In genomic region chr3:62554264-62554799, GRCh38 we compare ENCODE assay signal across 11 cellular contexts.
DNase-seq lines count a peak whose midpoint lies in the region; ATAC-seq and TF ChIP-seq lines count a peak whose summit lies in the region.
"Had no signal": no experiment of that assay in that cellular context is flagged by ENCODE, and none has a peak within 500 bp of the region (broad histone marks: within the 10 kb centered on the region; RNA-seq: fewer than 3 reads in every experiment).

No MANE protein-coding gene starts in this region.

- intact Hi-C loops in Panc1 (cut with micrococcal nuclease; ENCODE audit: unreplicated experiment) = no loop called here

- POLR2A ChIA-PET in AG04449 (lab: Yijun Ruan, JAX) (no interaction called here), Panc1 (lab: Charles Lee) (no interaction called here)

- no peak for TF ChIP-seq POLR2A in suprapubic skin (IDR thresholded peaks at IDR 0.05)

- BruUV-seq in Panc1 (replicated peaks; lab: Mats Ljungman, UMichigan) = no TSS peak

- TF ChIP-seq EP300 in suprapubic skin (IDR thresholded peaks at IDR 0.05) = no peak

- no peaks in the 10 kb centered on the region for H3K36me3 ChIP-seq in Panc1 (ENCODE audit: control insufficient read depth, insufficient read depth, low read length)
- no peaks in the 10 kb centered on the region for H3K36me3 ChIP-seq in suprapubic skin

- H3K4me1 ChIP-seq in Panc1 (ENCODE audit: control insufficient read depth, insufficient read depth, low read length) (no peaks in the 10 kb centered on the region), suprapubic skin (no peaks in the 10 kb centered on the region)

- no peak for DNase-seq in AG04449 (ENCODE audit: low read depth, low spot score)
- no peak for DNase-seq in Panc1 (ENCODE audit: low read depth, low spot score)
- DNase-seq in fibroblast of pulmonary artery (ENCODE audit: low read depth) = no peak
- DNase-seq in NOMO-1 treated with dmso at 0.1 percent for 144 hours (lab: John Stamatoyannopoulos, UW; ENCODE audit: unreplicated experiment) = no peak
- no peak for DNase-seq in suprapubic skin (ENCODE audit: low spot score in 2 of 2)
- no peak for DNase-seq in midbrain (lab: John Stamatoyannopoulos, UW)
- DNase-seq: activated CD8-positive, alpha-beta memory T cell treated with anti-CD3 and anti-CD28 coated beads for 24 hours; DMS153; erythroblast had no signal

- H3K27ac ChIP-seq in Panc1 (ENCODE audit: low read length) (no peak overlapping the region), suprapubic skin (no peak overlapping the region)

- WGBS in suprapubic skin = 61% methylated on average over 3 of the region's 3 CpGs

- H3K4me3 ChIP-seq in AG04449 (ENCODE audit: low read depth, low read length) = no peak overlapping the region
- no peak overlapping the region for H3K4me3 ChIP-seq in GM12875 (ENCODE audit: low read depth, low read length)
- no peak overlapping the region for H3K4me3 ChIP-seq in Panc1 (ENCODE audit: low read depth in 2 of 2, low read length in 2 of 2)
- no peak overlapping the region for H3K4me3 ChIP-seq in fibroblast of pulmonary artery (replicated peaks; ENCODE audit: low read depth, low read length)
- no peak overlapping the region for H3K4me3 ChIP-seq in suprapubic skin

- in situ Hi-C loops in Panc1 (cut with HindIII; ENCODE audit: low pct_unique_long_range_greater_than_20kb, low sequenced_read_pairs) = no loop called here

- TF ChIP-seq CTCF in AG04449 (IDR thresholded peaks at IDR 0.05; ENCODE audit: insufficient read depth, low read length, missing control alignments) (peak; percentile 20), GM12875 (IDR thresholded peaks at IDR 0.05; ENCODE audit: borderline replicate concordance, insufficient read depth, low read depth, low read length) (0 out of 2 replicates have a peak, but pooled peaks have one; percentile 8), Panc1 (IDR thresholded peaks at IDR 0.05) (peak; percentile 26; the same call in 1 of the 2 replicates), fibroblast of pulmonary artery (IDR thresholded peaks at IDR 0.05; ENCODE audit: low read length, missing control alignments) (peak; percentile 42), suprapubic skin (IDR thresholded peaks at IDR 0.05) (no peak)

- no peaks in the 10 kb centered on the region for H3K9me3 ChIP-seq in Panc1 (ENCODE audit: control insufficient read depth, insufficient read depth, low read depth, low read length)
- H3K9me3 ChIP-seq in suprapubic skin = no peaks in the 10 kb centered on the region

- ATAC-seq in Panc1 = no peak
- ATAC-seq in HG03432 (IDR thresholded peaks at IDR 0.05; ENCODE audit: unreplicated experiment) = no peak

- no peaks in the 10 kb centered on the region for H3K27me3 ChIP-seq in Panc1 (ENCODE audit: control insufficient read depth, insufficient read depth, low read length)
- H3K27me3 ChIP-seq in suprapubic skin = no peaks in the 10 kb centered on the region

- CTCF ChIA-PET in AG04449 (lab: Yijun Ruan, JAX) (interaction anchor here (1.5 to 1.7 kb wide), 2 partner anchors 222 to 353 kb away, joined by 4 to 6 read pairs; no protein-coding TSS in a partner anchor), Panc1 (lab: Charles Lee) (no interaction called here)

Comparison
In these comparisons a context has a peak if more than half of its experiments do, and no peak if none do; other contexts are left out.
1. CTCF ChIP-seq: peak in AG04449 (single experiment), GM12875 (single experiment), Panc1 (single experiment) and fibroblast of pulmonary artery (single experiment); none in suprapubic skin (0 of 2).